ENCODE assay signal across 8 cellular contexts in genomic region chr10:3171488-3171887, GRCh38. TPM values are rescaled to one million over a fixed set of nuclear protein-coding genes. Genes with fewer than 3 reads are reported as not detected.
DNase-seq lines count a peak whose midpoint lies in the region; ATAC-seq, FAIRE-seq and TF ChIP-seq lines count a peak whose summit lies in the region.
"Not testable (repeated sequence)": the region's sequence is repeated elsewhere in the genome, so short reads cannot be mapped to it uniquely, and the experiment has no call there.

No MANE protein-coding gene starts in this region.

- peak overlapping the region; percentile 89 to 96 (median 93) for H3K9ac ChIP-seq in BLaER1 treated with 17β-estradiol and CSF1 and Interleukin-3, amounts not matched to agents 10 nM and 100 nM
- not testable (repeated sequence) for H3K9ac ChIP-seq in HUES64 (ENCODE audit: low read depth, low read length); H1 (replicated peaks in 1 of 4; ENCODE audit: extremely low read depth in 1 of 4, low read depth in 3 of 4, low read length in 3 of 4); iPS-18a (ENCODE audit: low read length)

- H3K27me3 ChIP-seq in BLaER1 treated with 17β-estradiol and CSF1 and Interleukin-3, amounts not matched to agents 10 nM and 100 nM; HUES64 (ENCODE audit: insufficient read depth, low read length); H1 (replicated peaks in 1 of 4; ENCODE audit: control insufficient read depth in 3 of 4, extremely low read depth in 1 of 4, insufficient read depth in 3 of 4, low read length in 3 of 4); iPS-18a (ENCODE audit: control insufficient read depth, insufficient read depth, low read length): not testable (repeated sequence)

- not testable (repeated sequence) for H3K9me3 Mint-ChIP-seq in T-helper 1 cell treated with Interleukin-12 subunit alpha and Interleukin-12 subunit beta and Interleukin-4 antibody, amounts not matched to agents 30 μg/mL and 1 μg/mL, for 36 hours; activated naive CD8-positive, alpha-beta T cell treated with anti-CD3 and anti-CD28 coated beads for 36 hours; nephron progenitor cell; stimulated activated naive CD8-positive, alpha-beta T cell treated with anti-CD3 and anti-CD28 coated beads, Interleukin-15, amount 100 ng/mL, for 72 hours

- TF ChIP-seq POLR2A in H1 (IDR thresholded peaks at IDR 0.05; ENCODE audit: control extremely low read depth in 1 of 2, low read depth in 2 of 2, low read length in 2 of 2) = not testable (repeated sequence)

- H3K18ac ChIP-seq in H1 (ENCODE audit: extremely low read depth, low read length) = not testable (repeated sequence)

- H3K14ac ChIP-seq in H1 (ENCODE audit: insufficient read length) = not testable (repeated sequence)

- POLR2A ChIA-PET in H1 (lab: Charles Lee; ENCODE audit: partially characterized antibody) = interaction anchor here (1.5 kb wide), 1 partner anchor 8 kb away, joined by 7 read pairs; no protein-coding TSS in a partner anchor

- H2BK12ac ChIP-seq in H1 (ENCODE audit: low read depth, low read length) = not testable (repeated sequence)

- not testable (repeated sequence) for TF ChIP-seq CTCF in H1 (IDR thresholded peaks at IDR 0.05; ENCODE audit: control extremely low read depth in 1 of 3, insufficient read depth in 1 of 3, low read depth in 1 of 3, low read length in 3 of 3); nephron progenitor cell (IDR thresholded peaks at IDR 0.05)

- not testable (repeated sequence) for H2BK20ac ChIP-seq in H1 (ENCODE audit: low read length)

- H3K23me2 ChIP-seq in H1 (ENCODE audit: low read depth, low read length) = not testable (repeated sequence)

- TF ChIP-seq RAD21 in H1 (IDR thresholded peaks at IDR 0.05 in 1 of 2, conservative IDR thresholded peaks at IDR 0.05 in 1 of 2; ENCODE audit: low read depth in 2 of 2, low read length in 2 of 2) = not testable (repeated sequence)

- not testable (repeated sequence) for ATAC-seq in stimulated activated naive CD8-positive, alpha-beta T cell treated with anti-CD3 and anti-CD28 coated beads, Interleukin-15, amount 100 ng/mL, for 72 hours

- H4K8ac ChIP-seq in H1 (ENCODE audit: extremely low read depth, insufficient read depth, low read length) = not testable (repeated sequence)

- H3K36me3 Mint-ChIP-seq in T-helper 1 cell treated with Interleukin-12 subunit alpha and Interleukin-12 subunit beta and Interleukin-4 antibody, amounts not matched to agents 30 μg/mL and 1 μg/mL, for 36 hours (ENCODE audit: low read depth) = peaks cover 19% of the 10 kb centered on the region
- H3K36me3 Mint-ChIP-seq in activated naive CD8-positive, alpha-beta T cell treated with anti-CD3 and anti-CD28 coated beads for 36 hours = peaks cover 22% of the 10 kb centered on the region
- peaks cover 29% of the 10 kb centered on the region for H3K36me3 Mint-ChIP-seq in nephron progenitor cell (ENCODE audit: low read depth)

- H3K4me3 Mint-ChIP-seq in T-helper 1 cell treated with Interleukin-12 subunit alpha and Interleukin-12 subunit beta and Interleukin-4 antibody, amounts not matched to agents 30 μg/mL and 1 μg/mL, for 36 hours = peak overlapping the region; percentile 90
- peak overlapping the region; percentile 88 for H3K4me3 Mint-ChIP-seq in activated naive CD8-positive, alpha-beta T cell treated with anti-CD3 and anti-CD28 coated beads for 36 hours
- H3K4me3 Mint-ChIP-seq in nephron progenitor cell = peak overlapping the region; percentile 89
- H3K4me3 Mint-ChIP-seq in stimulated activated naive CD8-positive, alpha-beta T cell treated with anti-CD3 and anti-CD28 coated beads, Interleukin-15, amount 100 ng/mL, for 72 hours = peak overlapping the region; percentile 89 to 93

- H3K36me3 ChIP-seq in BLaER1 treated with 17β-estradiol and CSF1 and Interleukin-3, amounts not matched to agents 10 nM and 100 nM = peaks cover 36 to 44% (median 41%) of the 10 kb centered on the region in 11 experiments
- H3K36me3 ChIP-seq in HUES64 (ENCODE audit: insufficient read depth, low read length) = peaks cover 28% of the 10 kb centered on the region
- H3K36me3 ChIP-seq in H1 (ENCODE audit: control insufficient read depth in 2 of 4, insufficient read depth in 4 of 4, low read length in 3 of 4); iPS-18a (ENCODE audit: control insufficient read depth, low read depth, low read length): not testable (repeated sequence)

- H2BK120ac ChIP-seq in H1 (replicated peaks; ENCODE audit: low read depth, low read length) = not testable (repeated sequence)

- peaks cover 15 to 39% (median 27%) of the 10 kb centered on the region in 10 experiments for H3K4me1 ChIP-seq in BLaER1 treated with 17β-estradiol and CSF1 and Interleukin-3, amounts not matched to agents 10 nM and 100 nM
- H3K4me1 ChIP-seq in HUES64 (ENCODE audit: insufficient read depth, low read length); H1 (replicated peaks in 1 of 4; ENCODE audit: control insufficient read depth in 3 of 4, insufficient read depth in 4 of 4, low read length in 3 of 4); iPS-18a (ENCODE audit: control insufficient read depth, low read depth, low read length): not testable (repeated sequence)

- not testable (repeated sequence) for H3K23ac ChIP-seq in H1 (ENCODE audit: insufficient read length)

- H2BK5ac ChIP-seq in H1 (ENCODE audit: low read depth, low read length) = not testable (repeated sequence)

- peak overlapping the region in 10 of 11 experiments; percentile 60 to 92 (median 88); a peak in 11 of 22 replicates for H3K27ac ChIP-seq in BLaER1 treated with 17β-estradiol and CSF1 and Interleukin-3, amounts not matched to agents 10 nM and 100 nM
- H3K27ac ChIP-seq in HUES64 (ENCODE audit: low read depth, low read length); H1 (ENCODE audit: low read depth, low read length); iPS-18a (ENCODE audit: low read length): not testable (repeated sequence)

- H2BK15ac ChIP-seq in H1 (ENCODE audit: low read length) = not testable (repeated sequence)

- H3K56ac ChIP-seq in H1 (replicated peaks; ENCODE audit: insufficient read length, low read depth, low read length) = not testable (repeated sequence)

- TF ChIP-seq EP300 in H1 (IDR thresholded peaks at IDR 0.05; ENCODE audit: borderline replicate concordance in 1 of 2, low read depth in 2 of 2, low read length in 2 of 2) = not testable (repeated sequence)

- H3K4me1 Mint-ChIP-seq in T-helper 1 cell treated with Interleukin-12 subunit alpha and Interleukin-12 subunit beta and Interleukin-4 antibody, amounts not matched to agents 30 μg/mL and 1 μg/mL, for 36 hours (ENCODE audit: low read depth) = peaks cover 11% of the 10 kb centered on the region
- H3K4me1 Mint-ChIP-seq in activated naive CD8-positive, alpha-beta T cell treated with anti-CD3 and anti-CD28 coated beads for 36 hours = peaks cover 14% of the 10 kb centered on the region
- H3K4me1 Mint-ChIP-seq in nephron progenitor cell = not testable (repeated sequence)
- peaks cover 24% of the 10 kb centered on the region for H3K4me1 Mint-ChIP-seq in stimulated activated naive CD8-positive, alpha-beta T cell treated with anti-CD3 and anti-CD28 coated beads, Interleukin-15, amount 100 ng/mL, for 72 hours

- H3K4ac ChIP-seq in H1 (replicated peaks; ENCODE audit: insufficient read length, low read depth, low read length) = not testable (repeated sequence)

- H3K79me1 ChIP-seq in H1 (ENCODE audit: low read depth, low read length) = not testable (repeated sequence)

- CTCF ChIA-PET in H1 (lab: Charles Lee; ENCODE audit: partially characterized antibody) = not testable (repeated sequence)

- not testable (repeated sequence) for H4K5ac ChIP-seq in H1 (ENCODE audit: insufficient read length, low read depth, low read length)

- H3K27ac Mint-ChIP-seq in T-helper 1 cell treated with Interleukin-12 subunit alpha and Interleukin-12 subunit beta and Interleukin-4 antibody, amounts not matched to agents 30 μg/mL and 1 μg/mL, for 36 hours = peak overlapping the region; percentile 89
- H3K27ac Mint-ChIP-seq in activated naive CD8-positive, alpha-beta T cell treated with anti-CD3 and anti-CD28 coated beads for 36 hours = peak overlapping the region; percentile 81
- H3K27ac Mint-ChIP-seq in nephron progenitor cell = not testable (repeated sequence)
- peak overlapping the region in 1 of 2 donors; percentile 93 for H3K27ac Mint-ChIP-seq in stimulated activated naive CD8-positive, alpha-beta T cell treated with anti-CD3 and anti-CD28 coated beads, Interleukin-15, amount 100 ng/mL, for 72 hours

- not testable (repeated sequence) for DNase-seq in activated naive CD8-positive, alpha-beta T cell treated with anti-CD3 and anti-CD28 coated beads for 36 hours; H1 (ENCODE audit: low read depth in 1 of 2, low spot score in 2 of 2); nephron progenitor cell; stimulated activated naive CD8-positive, alpha-beta T cell treated with anti-CD3 and anti-CD28 coated beads, Interleukin-15, amount 100 ng/mL, for 72 hours

- peaks cover 23% of the 10 kb centered on the region for H3K27me3 Mint-ChIP-seq in T-helper 1 cell treated with Interleukin-12 subunit alpha and Interleukin-12 subunit beta and Interleukin-4 antibody, amounts not matched to agents 30 μg/mL and 1 μg/mL, for 36 hours (ENCODE audit: low read depth)
- not testable (repeated sequence) for H3K27me3 Mint-ChIP-seq in activated naive CD8-positive, alpha-beta T cell treated with anti-CD3 and anti-CD28 coated beads for 36 hours; stimulated activated naive CD8-positive, alpha-beta T cell treated with anti-CD3 and anti-CD28 coated beads, Interleukin-15, amount 100 ng/mL, for 72 hours
- H3K27me3 Mint-ChIP-seq in nephron progenitor cell (ENCODE audit: low read depth, poor library complexity) = peaks cover 14% of the 10 kb centered on the region

- 96% methylated on average over 10 of the region's 11 CpGs for WGBS in HUES64
- 87% methylated on average over 11 of the region's 11 CpGs; no CpG with 5 or more reads in 1 of the 2 experiments for WGBS in H1 (ENCODE audit: extremely low coverage in 1 of 2, insufficient coverage in 1 of 2, insufficient read length in 1 of 2, insufficient replicate concordance in 2 of 2, low coverage in 1 of 2, low lambda C conversion rate in 2 of 2, missing lambda C conversion rate in 1 of 2), 2 experiments

- H3K4me3 ChIP-seq in BLaER1 treated with 17β-estradiol and CSF1 and Interleukin-3, amounts not matched to agents 10 nM and 100 nM = peak overlapping the region; percentile 73 to 96 (median 81)
- H3K4me3 ChIP-seq in HUES64 (ENCODE audit: low read length) = peak overlapping the region; percentile 92
- H3K4me3 ChIP-seq in H1 (ENCODE audit: extremely low read depth in 1 of 4, insufficient read depth in 2 of 4, low read depth in 3 of 4, low read length in 4 of 4) = peak overlapping the region in 3 of 4 experiments; percentile 60 to 77 (median 75); a peak in 5 of 8 replicates
- H3K4me3 ChIP-seq in iPS-18a (ENCODE audit: low read length) = peak overlapping the region; percentile 79

- H4K20me1 ChIP-seq in BLaER1 treated with 17β-estradiol and CSF1 and Interleukin-3, amounts not matched to agents 10 nM and 100 nM = peaks cover 0 to 33% (median 10%) of the 10 kb centered on the region in 11 experiments; a peak in 7 of 22 replicates
- H4K20me1 ChIP-seq in H1 (replicated peaks in 1 of 2; ENCODE audit: control insufficient read depth in 1 of 2, insufficient read depth in 2 of 2, low read length in 2 of 2) = not testable (repeated sequence)

- not testable (repeated sequence) for H2AK5ac ChIP-seq in H1 (ENCODE audit: low read depth, low read length)

- H3K79me2 ChIP-seq in H1 (ENCODE audit: control insufficient read depth in 1 of 2, insufficient read depth in 2 of 2, low read length in 2 of 2) = not testable (repeated sequence)

- FAIRE-seq in H1 (lab: Jason Lieb, UNC) = not testable (repeated sequence)

- H3K4me2 ChIP-seq in BLaER1 treated with 17β-estradiol and CSF1 and Interleukin-3, amounts not matched to agents 10 nM and 100 nM = peak overlapping the region; percentile 69 to 96 (median 90)
- H3K4me2 ChIP-seq in H1 (ENCODE audit: insufficient read depth in 1 of 2, low read depth in 2 of 2, low read length in 2 of 2) = peak overlapping the region; percentile 77 to 82; a peak in 3 of 4 replicates

- H2AFZ ChIP-seq in H1 (ENCODE audit: low read length) = not testable (repeated sequence)

- H4K91ac ChIP-seq in H1 (replicated peaks; ENCODE audit: insufficient read length, low read length) = not testable (repeated sequence)

- peaks cover 0 to 18% (median 14%) of the 10 kb centered on the region in 11 experiments; a peak in 15 of 22 replicates for H3K9me3 ChIP-seq in BLaER1 treated with 17β-estradiol and CSF1 and Interleukin-3, amounts not matched to agents 10 nM and 100 nM (replicated peaks in 1 of 11)
- H3K9me3 ChIP-seq in HUES64 (ENCODE audit: insufficient read depth, low read depth, low read length); H1 (ENCODE audit: insufficient read depth in 2 of 2, low read depth in 1 of 2, low read length in 1 of 2); iPS-18a (ENCODE audit: control insufficient read depth, low read depth, low read length): not testable (repeated sequence)

RNA-seq across cellular contexts. Expression of gene PITRM1, which starts 1.1 kb away (rescaled TPM):
- polyA plus RNA-seq in HUES64 (2013, experiment 1 of 2) = 26.9 TPM
- polyA plus RNA-seq in HUES64 (2013, experiment 2 of 2) = 26.6 TPM
- 10 to 100 TPM; 75.3 to 75.5 TPM for total RNA-seq in activated naive CD8-positive, alpha-beta T cell treated with anti-CD3 and anti-CD28 coated beads for 36 hours
- total RNA-seq in H1 (2021; fragmentation: NEBNext Ultra II Directional; extraction: Animal tissue kit (Norgen Biotek cat#: 25700)) = 28.3 and 31.5 TPM in 2 replicates
- 18.6 and 21.2 TPM in 2 replicates for polyA plus RNA-seq in H1 (2011; rRNA removed)
- polyA plus RNA-seq in H1 (2011; cell fraction: cytosol; rRNA removed) = 17.8 TPM
- polyA plus RNA-seq in H1 (2011; cell fraction: nucleus; rRNA removed) = 64.4 TPM
- 26.8 to 32.2 TPM (median 27.6 TPM) in 4 replicates for polyA plus RNA-seq in H1 (2012, experiment 1 of 2)
- polyA plus RNA-seq in H1 (2012, experiment 2 of 2) = 11.7 TPM
- polyA plus RNA-seq in H1 (2013, experiment 1 of 2) = 30.9 TPM
- 26.0 TPM for polyA plus RNA-seq in H1 (2013, experiment 2 of 2)
- 23.7 and 24.5 TPM in 2 replicates for polyA minus RNA-seq in H1 (2011; rRNA and poly(A)+ RNA removed)
- 17.3 TPM for polyA minus RNA-seq in H1 (2011; cell fraction: cytosol; rRNA and poly(A)+ RNA removed)
- polyA minus RNA-seq in H1 (2011; cell fraction: nucleus; rRNA and poly(A)+ RNA removed) = 28.3 TPM
